12 cellular contexts compared by ENCODE assay signal in genomic region chr1:56758135-56758534, GRCh38.
DNase-seq lines count a peak whose midpoint lies in the region; ATAC-seq, FAIRE-seq and TF ChIP-seq lines count a peak whose summit lies in the region.
"Had no signal": no experiment of that assay in that cellular context is flagged by ENCODE, and none has a peak within 500 bp of the region (broad histone marks: within the 10 kb centered on the region; RNA-seq: fewer than 3 reads in every experiment).

No MANE protein-coding gene starts in this region.

- H3K27ac ChIP-seq in small intestine (ENCODE audit: low read depth in 1 of 2, low read length in 1 of 2) = no peak overlapping the region
- no peak overlapping the region for H3K27ac ChIP-seq in tibial nerve
- H3K27ac ChIP-seq: dorsolateral prefrontal cortex, SK-N-MC, suprapubic skin had no signal

- no peaks in the 10 kb centered on the region for H3K9me3 ChIP-seq in small intestine (ENCODE audit: control insufficient read depth, low read depth)
- H3K9me3 ChIP-seq in tibial nerve = no peaks in the 10 kb centered on the region
- H3K9me3 ChIP-seq: suprapubic skin had no signal

- DNase-seq in NCI-H2227 (lab: John Stamatoyannopoulos, UW; ENCODE audit: unreplicated experiment) (peak; percentile 3), NCI-H2227 treated with DMSO at 0.1 percent for 48 hours (lab: John Stamatoyannopoulos, UW) (no peak), NCI-H82 treated with DMSO at 0.1 percent for 48 hours (lab: John Stamatoyannopoulos, UW; ENCODE audit: unreplicated experiment) (peak; percentile 22), left cardiac atrium (peak; percentile 27), small intestine (peak; percentile 26), tibial nerve (ENCODE audit: low spot score in 2 of 2) (no peak)
- DNase-seq in activated CD4-positive, alpha-beta T cell treated with anti-CD3 and anti-CD28 coated beads for 1 hour = no peak
- DNase-seq: activated T-cell treated with anti-CD3 and anti-CD28 coated beads, Interleukin-2, amount 50 U/mL, for 24 hours had no signal

- no peak for TF ChIP-seq EP300 in tibial nerve (IDR thresholded peaks at IDR 0.05)

- intact Hi-C loops in left cardiac atrium (cut with DNase I) = loop anchor here in 1 of 2 donors (5.0 kb wide), 1 partner anchor 64 kb away; no protein-coding TSS in a partner anchor

- no peak for FAIRE-seq in small intestine (lab: Jason Lieb, UNC)

- H3K36me3 ChIP-seq in small intestine (ENCODE audit: control insufficient read depth in 2 of 2, insufficient read depth in 2 of 2, low read length in 2 of 2) = no peaks in the 10 kb centered on the region
- H3K36me3 ChIP-seq in tibial nerve = no peaks in the 10 kb centered on the region
- H3K36me3 ChIP-seq: suprapubic skin had no signal

- ATAC-seq in left cardiac atrium (peak; percentile 66 to 71), GM19463 (IDR thresholded peaks at IDR 0.05; ENCODE audit: unreplicated experiment) (no peak)

- H3K27me3 ChIP-seq in small intestine (ENCODE audit: control insufficient read depth in 2 of 2, insufficient read depth in 2 of 2, low read length in 2 of 2) (no peaks in the 10 kb centered on the region), tibial nerve (no peaks in the 10 kb centered on the region)

- TF ChIP-seq CTCF in tibial nerve (IDR thresholded peaks at IDR 0.05) = no peak

- no peak for TF ChIP-seq POLR2A in tibial nerve (IDR thresholded peaks at IDR 0.05)

- H3K4me1 ChIP-seq in small intestine (ENCODE audit: control insufficient read depth in 2 of 2, insufficient read depth in 1 of 2, low read depth in 1 of 2, low read length in 1 of 2) (no peaks in the 10 kb centered on the region), tibial nerve (no peaks in the 10 kb centered on the region)
- H3K4me1 ChIP-seq: suprapubic skin had no signal

- H3K4me3 ChIP-seq in small intestine (ENCODE audit: low read depth in 1 of 2, low read length in 2 of 2) (no peak overlapping the region), tibial nerve (no peak overlapping the region)
- H3K4me3 ChIP-seq: dorsolateral prefrontal cortex, SK-N-MC, suprapubic skin had no signal

Comparison
In these comparisons a context has a peak if more than half of its experiments do, and no peak if none do; other contexts are left out.
1. DNase-seq: peak in NCI-H2227 (single experiment), NCI-H82 treated with DMSO at 0.1 percent for 48 hours (single experiment), left cardiac atrium (single experiment) and small intestine (single experiment); none in NCI-H2227 treated with DMSO at 0.1 percent for 48 hours (single experiment), tibial nerve (0 of 2) and activated CD4-positive, alpha-beta T cell treated with anti-CD3 and anti-CD28 coated beads for 1 hour (single experiment).